ENCODE assay signal across 38 cellular contexts in genomic region chr1:227379555-227379892, GRCh38.
"Had no signal": no experiment of that assay in that cellular context is flagged by ENCODE, and none has a peak within 500 bp of the region (broad histone marks: within the 10 kb centered on the region; RNA-seq: fewer than 3 reads in every experiment).

No MANE protein-coding gene starts in this region.

- H3K27ac ChIP-seq: adrenal gland, ascending aorta, body of pancreas, brain microvascular endothelial cell, cardiac muscle cell had no signal

- H3K27ac Mint-ChIP-seq: activated naive CD4-positive, alpha-beta T cell treated with anti-CD3 and anti-CD28 coated beads for 36 hours; activated naive CD4-positive, alpha-beta T cell treated with anti-CD3 and anti-CD28 coated beads, Interleukin-2, amount 10 ng/mL, durations not matched to agents 7 days and 5 days; activated naive CD4-positive, alpha-beta T cell treated with anti-CD3 and anti-CD28 coated beads, Interleukin-2, amount 50 U/mL, for 24 hours; activated naive CD4-positive, alpha-beta T cell treated with anti-CD3 and anti-CD28 coated beads, Interleukin-2, amount 50 U/mL, for 72 hours; activated naive CD8-positive, alpha-beta T cell; activated naive CD8-positive, alpha-beta T cell treated with anti-CD3 and anti-CD28 coated beads for 36 hours; activated naive CD8-positive, alpha-beta T cell treated with anti-CD3 and anti-CD28 coated beads, Interleukin-2, amount 10 ng/mL, durations not matched to agents 7 days and 5 days; activated naive CD8-positive, alpha-beta T cell treated with anti-CD3 and anti-CD28 coated beads, Interleukin-2, amount 50 U/mL, for 24 hours; activated T-cell treated with anti-CD3 and anti-CD28 coated beads, Interleukin-2, amount 50 U/mL, for 24 hours; activated T-cell treated with anti-CD3 and anti-CD28 coated beads, Interleukin-2, amount 50 U/mL, for 72 hours; activated T-helper 1 cell treated with anti-CD3 and anti-CD28 coated beads, Interleukin-12 subunit alpha, Interleukin-12 subunit beta, Interleukin-2, Interleukin-4 antibody, amounts not matched to agents 30 ng/mL and 10 ng/mL and 1 ng/mL, durations not matched to agents 14 hours and 24 hours and 36 hours; activated T-helper 17 cell treated with anti-CD3 and anti-CD28 coated beads, Interleukin-2, amount 50 U/mL, for 72 hours; activated T-helper 2 cell treated with anti-CD3 and anti-CD28 coated beads, Interferon-gamma antibody, Interleukin-2, Interleukin-4, amounts not matched to agents 10 μg/mL and 5 μg/mL and 100 μg/mL, durations not matched to agents 14 hours and 24 hours and 36 hours; brain had no signal

- H3K4me3 Mint-ChIP-seq: activated naive CD4-positive, alpha-beta T cell treated with anti-CD3 and anti-CD28 coated beads for 36 hours; activated naive CD4-positive, alpha-beta T cell treated with anti-CD3 and anti-CD28 coated beads, Interleukin-2, amount 10 ng/mL, durations not matched to agents 7 days and 5 days; activated naive CD4-positive, alpha-beta T cell treated with anti-CD3 and anti-CD28 coated beads, Interleukin-2, amount 50 U/mL, for 24 hours; activated naive CD8-positive, alpha-beta T cell; activated naive CD8-positive, alpha-beta T cell treated with anti-CD3 and anti-CD28 coated beads for 36 hours; activated naive CD8-positive, alpha-beta T cell treated with anti-CD3 and anti-CD28 coated beads, Interleukin-2, amount 10 ng/mL, durations not matched to agents 7 days and 5 days; activated naive CD8-positive, alpha-beta T cell treated with anti-CD3 and anti-CD28 coated beads, Interleukin-2, amount 50 U/mL, for 24 hours; activated T-cell treated with anti-CD3 and anti-CD28 coated beads, Interleukin-2, amount 50 U/mL, for 24 hours; activated T-cell treated with anti-CD3 and anti-CD28 coated beads, Interleukin-2, amount 50 U/mL, for 4 hours; activated T-cell treated with anti-CD3 and anti-CD28 coated beads, Interleukin-2, amount 50 U/mL, for 72 hours; activated T-helper 1 cell treated with anti-CD3 and anti-CD28 coated beads, Interleukin-12 subunit alpha, Interleukin-12 subunit beta, Interleukin-2, Interleukin-4 antibody, amounts not matched to agents 30 ng/mL and 10 ng/mL and 1 ng/mL, durations not matched to agents 14 hours and 24 hours and 36 hours; activated T-helper 17 cell treated with anti-CD3 and anti-CD28 coated beads, Interleukin-2, amount 50 U/mL, for 72 hours; brain; central memory CD8-positive, alpha-beta T cell had no signal

- ATAC-seq: activated naive CD4-positive, alpha-beta T cell treated with anti-CD3 and anti-CD28 coated beads, Interleukin-2, amount 50 U/mL, for 72 hours; activated naive CD8-positive, alpha-beta T cell treated with anti-CD3 and anti-CD28 coated beads, Interleukin-2, amount 50 U/mL, for 24 hours; activated T-cell treated with anti-CD3 and anti-CD28 coated beads, Interleukin-2, amount 50 U/mL, for 4 hours; activated T-cell treated with anti-CD3 and anti-CD28 coated beads, Interleukin-2, amount 50 U/mL, for 72 hours; activated T-helper 17 cell treated with anti-CD3 and anti-CD28 coated beads, Interleukin-2, amount 50 U/mL, for 72 hours; body of pancreas had no signal

- FAIRE-seq: astrocyte had no signal

- H3K4me1 ChIP-seq: adrenal gland, ascending aorta, body of pancreas had no signal

- H3K27me3 ChIP-seq: adrenal gland, ascending aorta, body of pancreas, brain microvascular endothelial cell, cardiac muscle cell had no signal

- DNase-seq: activated effector memory CD4-positive, alpha-beta T cell treated with anti-CD3 and anti-CD28 coated beads, Interleukin-2, amount 50 U/mL, for 16 hours; activated effector memory CD4-positive, alpha-beta T cell treated with Interleukin-2 at 50 U/mL for 16 hours; activated gamma-delta T cell; activated gamma-delta T cell treated with Interleukin-2 at 50 U/mL for 16 hours; activated naive CD4-positive, alpha-beta T cell; activated naive CD4-positive, alpha-beta T cell treated with anti-CD3 and anti-CD28 coated beads for 36 hours; activated naive CD4-positive, alpha-beta T cell treated with anti-CD3 and anti-CD28 coated beads, Interleukin-2, amount 10 ng/mL, durations not matched to agents 7 days and 5 days; activated naive CD4-positive, alpha-beta T cell treated with anti-CD3 and anti-CD28 coated beads, Interleukin-2, amount 50 U/mL, for 16 hours; activated naive CD4-positive, alpha-beta T cell treated with Interleukin-2 at 50 U/mL for 16 hours; activated naive CD8-positive, alpha-beta T cell treated with anti-CD3 and anti-CD28 coated beads for 36 hours; activated naive CD8-positive, alpha-beta T cell treated with anti-CD3 and anti-CD28 coated beads, Interleukin-2, amount 10 ng/mL, durations not matched to agents 7 days and 5 days; activated naive CD8-positive, alpha-beta T cell treated with anti-CD3 and anti-CD28 coated beads, Interleukin-2, amount 50 U/mL, for 24 hours; activated T-cell treated with anti-CD3 and anti-CD28 coated beads, Interleukin-2, amount 50 U/mL, for 1 hour; activated T-cell treated with anti-CD3 and anti-CD28 coated beads, Interleukin-2, amount 50 U/mL, for 24 hours; activated T-cell treated with anti-CD3 and anti-CD28 coated beads, Interleukin-2, amount 50 U/mL, for 4 hours; activated T-cell treated with anti-CD3 and anti-CD28 coated beads, Interleukin-2, amount 50 U/mL, for 48 hours; activated T-cell treated with anti-CD3 and anti-CD28 coated beads, Interleukin-2, amount 50 U/mL, for 72 hours; adrenal gland; amniotic stem cell; amygdala; anterior cingulate cortex; aorta; body of pancreas; brain microvascular endothelial cell; caudate nucleus; central memory CD4-positive, alpha-beta T cell; cerebellar nuclear complex had no signal

- H3K9me3 ChIP-seq: adrenal gland, ascending aorta, body of pancreas had no signal

- H3K36me3 Mint-ChIP-seq: activated naive CD4-positive, alpha-beta T cell treated with anti-CD3 and anti-CD28 coated beads, Interleukin-2, amount 10 ng/mL, durations not matched to agents 7 days and 5 days; activated naive CD4-positive, alpha-beta T cell treated with anti-CD3 and anti-CD28 coated beads, Interleukin-2, amount 50 U/mL, for 72 hours; activated naive CD8-positive, alpha-beta T cell; activated naive CD8-positive, alpha-beta T cell treated with anti-CD3 and anti-CD28 coated beads for 36 hours; activated naive CD8-positive, alpha-beta T cell treated with anti-CD3 and anti-CD28 coated beads, Interleukin-2, amount 10 ng/mL, durations not matched to agents 7 days and 5 days had no signal

- H3K9me3 Mint-ChIP-seq: activated naive CD4-positive, alpha-beta T cell treated with anti-CD3 and anti-CD28 coated beads for 36 hours; activated naive CD4-positive, alpha-beta T cell treated with anti-CD3 and anti-CD28 coated beads, Interleukin-2, amount 10 ng/mL, durations not matched to agents 7 days and 5 days; activated naive CD4-positive, alpha-beta T cell treated with anti-CD3 and anti-CD28 coated beads, Interleukin-2, amount 50 U/mL, for 24 hours; activated naive CD4-positive, alpha-beta T cell treated with anti-CD3 and anti-CD28 coated beads, Interleukin-2, amount 50 U/mL, for 72 hours; activated naive CD8-positive, alpha-beta T cell treated with anti-CD3 and anti-CD28 coated beads for 36 hours; activated T-cell treated with anti-CD3 and anti-CD28 coated beads, Interleukin-2, amount 50 U/mL, for 72 hours; activated T-helper 1 cell treated with anti-CD3 and anti-CD28 coated beads, Interleukin-12 subunit alpha, Interleukin-12 subunit beta, Interleukin-2, Interleukin-4 antibody, amounts not matched to agents 30 ng/mL and 10 ng/mL and 1 ng/mL, durations not matched to agents 14 hours and 24 hours and 36 hours; activated T-helper 17 cell treated with anti-CD3 and anti-CD28 coated beads, Interleukin-2, amount 50 U/mL, for 72 hours; central memory CD8-positive, alpha-beta T cell had no signal

- H3K4me1 Mint-ChIP-seq: activated naive CD4-positive, alpha-beta T cell treated with anti-CD3 and anti-CD28 coated beads, Interleukin-2, amount 10 ng/mL, durations not matched to agents 7 days and 5 days; activated naive CD4-positive, alpha-beta T cell treated with anti-CD3 and anti-CD28 coated beads, Interleukin-2, amount 50 U/mL, for 24 hours; activated naive CD8-positive, alpha-beta T cell treated with anti-CD3 and anti-CD28 coated beads for 36 hours; activated naive CD8-positive, alpha-beta T cell treated with anti-CD3 and anti-CD28 coated beads, Interleukin-2, amount 10 ng/mL, durations not matched to agents 7 days and 5 days; activated naive CD8-positive, alpha-beta T cell treated with anti-CD3 and anti-CD28 coated beads, Interleukin-2, amount 50 U/mL, for 24 hours; activated T-helper 17 cell treated with anti-CD3 and anti-CD28 coated beads, Interleukin-2, amount 50 U/mL, for 72 hours; central memory CD8-positive, alpha-beta T cell had no signal

- H3K36me3 ChIP-seq: adrenal gland, ascending aorta, brain microvascular endothelial cell, cardiac muscle cell had no signal

- H3K4me3 ChIP-seq: adrenal gland, ascending aorta, body of pancreas, cardiac muscle cell had no signal
